7 cellular contexts compared by ENCODE assay signal in the genomic region with DNA sequence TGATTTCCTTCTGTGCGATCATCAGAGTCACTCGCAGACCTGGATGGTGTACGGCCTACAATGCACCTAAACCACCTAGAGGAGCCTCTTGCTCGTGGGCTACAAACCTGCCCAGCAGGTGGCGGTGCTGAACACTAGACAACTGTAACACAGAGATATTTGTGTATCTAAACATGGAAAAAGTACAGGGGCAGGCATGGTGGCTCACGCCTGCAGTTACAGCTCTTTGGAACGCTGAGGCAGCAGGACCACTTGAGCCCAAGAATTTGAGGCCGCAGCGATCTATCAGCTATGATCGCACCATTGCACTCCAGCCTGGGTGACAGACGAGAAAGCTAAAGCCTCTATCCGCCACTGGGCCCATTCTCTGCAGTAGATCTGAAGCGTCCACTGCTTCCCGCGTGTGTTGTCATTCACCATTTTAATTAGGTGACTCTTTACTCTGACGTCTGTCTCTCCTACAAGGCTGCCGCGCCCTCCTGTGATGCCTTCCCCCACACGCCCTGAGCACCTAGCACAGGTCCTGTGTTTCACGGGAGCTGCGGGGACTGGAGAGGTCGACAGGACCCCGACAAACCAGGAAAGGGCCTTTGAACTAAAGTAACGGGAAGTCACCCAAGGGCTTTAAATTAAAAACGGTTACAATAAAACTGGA. TPM values are rescaled to one million over a fixed set of nuclear protein-coding genes. Genes with fewer than 3 reads are reported as not detected.
DNase-seq lines count a peak whose midpoint lies in the region; ATAC-seq, FAIRE-seq and TF ChIP-seq lines count a peak whose summit lies in the region.

No MANE protein-coding gene starts in this region.

- 4 to 5% methylated on average over 25 of the region's 25 CpGs for WGBS in lung, 2 donors

- no peaks in the 10 kb centered on the region for H3K27me3 Mint-ChIP-seq in activated CD4-positive, alpha-beta T cell treated with anti-CD3 and anti-CD28 coated beads for 36 hours

- no peaks in the 10 kb centered on the region for H3K27me3 ChIP-seq in lung (ENCODE audit: control insufficient read depth, insufficient read depth)

- peaks cover 15% of the 10 kb centered on the region for H3K36me3 Mint-ChIP-seq in activated CD4-positive, alpha-beta T cell treated with anti-CD3 and anti-CD28 coated beads for 36 hours (ENCODE audit: low read depth)

- peak overlapping the region; percentile 99 for H3K27ac Mint-ChIP-seq in activated CD4-positive, alpha-beta T cell treated with anti-CD3 and anti-CD28 coated beads for 36 hours

- peak; percentile 98 for FAIRE-seq in GM12891 (lab: Jason Lieb, UNC)

- CTCF ChIA-PET in activated CD4-positive, alpha-beta T cell treated with anti-CD3 and anti-CD28 coated beads for 36 hours (lab: Charles Lee) = interaction anchor here (0.7 to 1.9 kb wide), 16 partner anchors 8 to 1063 kb away, joined by 3 to 9 read pairs (median 4); no protein-coding TSS in a partner anchor

- no peak for DNase-seq in GM12891 (ENCODE audit: insufficient read length, low spot score)
- peak; percentile 2 for DNase-seq in NCI-H2081 treated with DMSO at 0.1 percent for 48 hours (lab: John Stamatoyannopoulos, UW)
- DNase-seq in activated CD4-positive, alpha-beta T cell treated with anti-CD3 and anti-CD28 coated beads for 36 hours = peak; percentile 94
- peak; percentile 86 for DNase-seq in dermis blood vessel endothelial cell
- peak; percentile 85 for DNase-seq in lung (ENCODE audit: low spot score)
- DNase-seq in stimulated activated CD8-positive, alpha-beta memory T cell treated with anti-CD3 and anti-CD28 coated beads, Interleukin-12 subunit alpha, Interleukin-12 subunit beta, amount 100 ng/mL, for 4 hours (ENCODE audit: low read depth) = peak; percentile 65

- H3K9me3 Mint-ChIP-seq in activated CD4-positive, alpha-beta T cell treated with anti-CD3 and anti-CD28 coated beads for 36 hours (ENCODE audit: low read depth) = no peaks in the 10 kb centered on the region

- POLR2A ChIA-PET in activated CD4-positive, alpha-beta T cell treated with anti-CD3 and anti-CD28 coated beads for 36 hours (lab: Charles Lee) = interaction anchor here (1.0 to 1.1 kb wide), 2 partner anchors 47 to 50 kb away, joined by 3 read pairs; a partner anchor contains a TSS

- peak overlapping the region; percentile 100 for H3K4me3 Mint-ChIP-seq in activated CD4-positive, alpha-beta T cell treated with anti-CD3 and anti-CD28 coated beads for 36 hours

- H3K4me3 ChIP-seq in lung = peak overlapping the region; percentile 95

- peaks cover 0 to 17% of the 10 kb centered on the region in 2 donors for H3K36me3 ChIP-seq in lung (ENCODE audit: control insufficient read depth in 2 of 2, insufficient read depth in 2 of 2, low read length in 2 of 2)

- peak; percentile 55 for TF ChIP-seq CTCF in lung (IDR thresholded peaks at IDR 0.05; ENCODE audit: control extremely low read depth, extremely low read depth)

- no peak for TF ChIP-seq POLR2A in GM12891 (IDR thresholded peaks at IDR 0.05; ENCODE audit: low read depth, low read length)

- peaks cover 0 to 2% of the 10 kb centered on the region in 2 donors for H3K9me3 ChIP-seq in lung (ENCODE audit: control insufficient read depth in 2 of 2, insufficient read depth in 1 of 2, low read length in 1 of 2)

- H3K27ac ChIP-seq in lung (ENCODE audit: low read depth in 1 of 2, low read length in 1 of 2) = peak overlapping the region; percentile 97 to 98

- H3K4me1 Mint-ChIP-seq in activated CD4-positive, alpha-beta T cell treated with anti-CD3 and anti-CD28 coated beads for 36 hours = peaks cover 28% of the 10 kb centered on the region

- H3K4me1 ChIP-seq in lung (ENCODE audit: control insufficient read depth in 2 of 2, insufficient read depth in 2 of 2, low read length in 2 of 2) = peaks cover 11 to 12% of the 10 kb centered on the region in 2 donors

- ATAC-seq in HG02763 (IDR thresholded peaks at IDR 0.05; ENCODE audit: unreplicated experiment) = peak; percentile 30
- ATAC-seq in activated CD4-positive, alpha-beta T cell treated with anti-CD3 and anti-CD28 coated beads for 36 hours = peak; percentile 68
- ATAC-seq in lung (ENCODE audit: insufficient read depth, low FRiP score) = peak; percentile 31

- intact Hi-C loops in activated CD4-positive, alpha-beta T cell treated with anti-CD3 and anti-CD28 coated beads for 36 hours (cut with DNase I, micrococcal nuclease) = loop anchor here (1.0 to 5.0 kb wide), 13 partner anchors 10 to 1407 kb away; a partner anchor contains a TSS

TF ChIP-seq in GM12891, 5 proteins besides CTCF, POLR2A, EP300 and RAD21:
- TF ChIP-seq POLR2AphosphoS5 (IDR thresholded peaks at IDR 0.05; ENCODE audit: low read depth, low read length) (no peak), TAF1 (IDR thresholded peaks at IDR 0.05; ENCODE audit: low read depth, low read length) (no peak), POU2F2 (IDR thresholded peaks at IDR 0.05; ENCODE audit: low read depth, low read length) (no peak), PAX5 (IDR thresholded peaks at IDR 0.05; ENCODE audit: insufficient read depth, low read length, severe bottlenecking) (no peak), SPI1 (IDR thresholded peaks at IDR 0.05; ENCODE audit: low read depth, low read length) (no peak)

RNA-seq across cellular contexts. Expression of a gene that starts 0.8 kb away (rescaled TPM):
- polyA plus RNA-seq in GM12891 (2012; ENCODE audit: low read depth, missing spikeins) = 29.6 TPM
- 10 to 100 TPM; 43.3 to 50.2 TPM for total RNA-seq in activated CD4-positive, alpha-beta T cell treated with anti-CD3 and anti-CD28 coated beads for 36 hours
- total RNA-seq in dermis blood vessel endothelial cell (33.5 and 47.7 TPM in 2 replicates), lung (10 to 100 TPM; 41.7 to 65.9 TPM)
- polyA plus RNA-seq in lung = 10 to 100 TPM; 39.2 to 66.2 TPM

RNA-seq across cellular contexts. Expression of a gene that starts 0.8 kb away (rescaled TPM):
- polyA plus RNA-seq in GM12891 (2012; ENCODE audit: low read depth, missing spikeins) = 28.3 TPM
- total RNA-seq in activated CD4-positive, alpha-beta T cell treated with anti-CD3 and anti-CD28 coated beads for 36 hours = 10 to 100 TPM; 58.1 to 73.2 TPM
- total RNA-seq in dermis blood vessel endothelial cell (23.2 and 24.7 TPM in 2 replicates), lung (10 to 100 TPM; 18.6 to 53.5 TPM)
- 10 to 100 TPM; 33.8 to 79.9 TPM for polyA plus RNA-seq in lung

RNA-seq across cellular contexts. Expression of a gene that starts 28.8 kb away (rescaled TPM):
- polyA plus RNA-seq in GM12891 (2012; ENCODE audit: low read depth, missing spikeins) = not detected
- total RNA-seq in activated CD4-positive, alpha-beta T cell treated with anti-CD3 and anti-CD28 coated beads for 36 hours = not detected
- total RNA-seq in dermis blood vessel endothelial cell (not detected in 2 replicates), lung (not detected)
- not detected for polyA plus RNA-seq in lung

RNA-seq across cellular contexts. Expression of a gene that starts 31.2 kb away (rescaled TPM):
- polyA plus RNA-seq in GM12891 (2012; ENCODE audit: low read depth, missing spikeins) = 52.5 TPM
- total RNA-seq in activated CD4-positive, alpha-beta T cell treated with anti-CD3 and anti-CD28 coated beads for 36 hours = 100 to 1,000 TPM; 124 to 176 TPM
- 0.14 and 0.68 TPM in 2 replicates for total RNA-seq in dermis blood vessel endothelial cell
- 10 to 100 TPM; 21.7 to 33.0 TPM for total RNA-seq in lung
- 10 to 100 TPM in 1 of 2 donors, 1 to 10 TPM in 1; 4.4 to 79.2 TPM for polyA plus RNA-seq in lung

RNA-seq across cellular contexts. Expression of a gene that starts 39.3 kb away (rescaled TPM):
- not detected for polyA plus RNA-seq in GM12891 (2012; ENCODE audit: low read depth, missing spikeins)
- total RNA-seq in activated CD4-positive, alpha-beta T cell treated with anti-CD3 and anti-CD28 coated beads for 36 hours = not detected
- total RNA-seq in dermis blood vessel endothelial cell (not detected in 2 replicates), lung (under 1 TPM in 1 of 2 donors, not detected in 1; 0.25 TPM)
- polyA plus RNA-seq in lung = not detected
